12 cellular contexts compared by ENCODE assay signal in genomic region chr3:126955004-126955790, GRCh38. TPM values are rescaled to one million over a fixed set of nuclear protein-coding genes. Genes with fewer than 3 reads are reported as not detected.
DNase-seq lines count a peak whose midpoint lies in the region; ATAC-seq and TF ChIP-seq lines count a peak whose summit lies in the region.
"Had no signal": no experiment of that assay in that cellular context is flagged by ENCODE, and none has a peak within 500 bp of the region (broad histone marks: within the 10 kb centered on the region; RNA-seq: fewer than 3 reads in every experiment).

No MANE protein-coding gene starts in this region.

- DNase-seq in GM19240 (ENCODE audit: insufficient read length, low spot score): peak; percentile 29
- DNase-seq in stimulated activated effector memory CD8-positive, alpha-beta T cell treated with anti-CD3 and anti-CD28 coated beads, Interleukin-12 subunit alpha, Interleukin-12 subunit beta, amount 100 ng/mL, for 72 hours (ENCODE audit: low spot score in 2 of 2): no peak
- DNase-seq in endothelial cell (ENCODE audit: low spot score): no peak
- DNase-seq in stimulated activated CD4-positive, alpha-beta T cell treated with anti-CD3 and anti-CD28 coated beads, Interleukin-2, amount 100 ng/mL, for 48 hours: no peak
- DNase-seq in NCI-H446 (lab: John Stamatoyannopoulos, UW): no peak
- no peak for DNase-seq in COLO668 (lab: John Stamatoyannopoulos, UW; ENCODE audit: unreplicated experiment)
- DNase-seq: effector memory CD4-positive, alpha-beta T cell; NCI-H1048 had no signal

- ATAC-seq in HG02798 (IDR thresholded peaks at IDR 0.05; ENCODE audit: poor library complexity, unreplicated experiment) (peak; percentile 74), HG03575 (IDR thresholded peaks at IDR 0.05; ENCODE audit: extremely low read depth, insufficient number of reproducible peaks, low FRiP score, unreplicated experiment) (peak; percentile 60)
- ATAC-seq in stimulated activated effector memory CD8-positive, alpha-beta T cell treated with anti-CD3 and anti-CD28 coated beads, Interleukin-12 subunit alpha, Interleukin-12 subunit beta, amount 100 ng/mL, for 72 hours: no peak
- ATAC-seq: HCT116 had no signal

- no peak overlapping the region for H3K4me3 Mint-ChIP-seq in stimulated activated effector memory CD8-positive, alpha-beta T cell treated with anti-CD3 and anti-CD28 coated beads, Interleukin-12 subunit alpha, Interleukin-12 subunit beta, amount 100 ng/mL, for 72 hours
- H3K4me3 Mint-ChIP-seq in endothelial cell (ENCODE audit: unreplicated experiment): no peak overlapping the region
- H3K4me3 Mint-ChIP-seq: activated naive CD4-positive, alpha-beta T cell treated with anti-CD3 and anti-CD28 coated beads, Interleukin-2, amount 50 U/mL, for 24 hours had no signal

- no peaks in the 10 kb centered on the region for H3K9me3 Mint-ChIP-seq in stimulated activated effector memory CD8-positive, alpha-beta T cell treated with anti-CD3 and anti-CD28 coated beads, Interleukin-12 subunit alpha, Interleukin-12 subunit beta, amount 100 ng/mL, for 72 hours
- H3K9me3 Mint-ChIP-seq in endothelial cell (ENCODE audit: unreplicated experiment): no peaks in the 10 kb centered on the region
- H3K9me3 Mint-ChIP-seq: activated naive CD4-positive, alpha-beta T cell treated with anti-CD3 and anti-CD28 coated beads, Interleukin-2, amount 50 U/mL, for 24 hours had no signal

- peaks cover 12% of the 10 kb centered on the region for H3K4me1 Mint-ChIP-seq in stimulated activated effector memory CD8-positive, alpha-beta T cell treated with anti-CD3 and anti-CD28 coated beads, Interleukin-12 subunit alpha, Interleukin-12 subunit beta, amount 100 ng/mL, for 72 hours
- peaks cover 3% of the 10 kb centered on the region for H3K4me1 Mint-ChIP-seq in endothelial cell (ENCODE audit: unreplicated experiment)
- H3K4me1 Mint-ChIP-seq: activated naive CD4-positive, alpha-beta T cell treated with anti-CD3 and anti-CD28 coated beads, Interleukin-2, amount 50 U/mL, for 24 hours had no signal

- peaks cover 16% of the 10 kb centered on the region for H3K27me3 Mint-ChIP-seq in endothelial cell (ENCODE audit: unreplicated experiment)
- H3K27me3 Mint-ChIP-seq: activated naive CD4-positive, alpha-beta T cell treated with anti-CD3 and anti-CD28 coated beads, Interleukin-2, amount 50 U/mL, for 24 hours had no signal

- no peak for TF ChIP-seq CTCF in endothelial cell (IDR thresholded peaks at IDR 0.05; ENCODE audit: unreplicated experiment)

- H3K27ac Mint-ChIP-seq in stimulated activated effector memory CD8-positive, alpha-beta T cell treated with anti-CD3 and anti-CD28 coated beads, Interleukin-12 subunit alpha, Interleukin-12 subunit beta, amount 100 ng/mL, for 72 hours: peak overlapping the region; percentile 64
- no peak overlapping the region for H3K27ac Mint-ChIP-seq in endothelial cell (ENCODE audit: unreplicated experiment)

- no peaks in the 10 kb centered on the region for H3K36me3 Mint-ChIP-seq in stimulated activated effector memory CD8-positive, alpha-beta T cell treated with anti-CD3 and anti-CD28 coated beads, Interleukin-12 subunit alpha, Interleukin-12 subunit beta, amount 100 ng/mL, for 72 hours
- H3K36me3 Mint-ChIP-seq in endothelial cell (ENCODE audit: low read depth, unreplicated experiment): peaks cover 4% of the 10 kb centered on the region

RNA-seq across cellular contexts. Expression of gene PLXNA1, which starts 27.7 kb away (rescaled TPM):
- total RNA-seq in endothelial cell (ENCODE audit: unreplicated experiment): 31.8 TPM
